Comparison of ENCODE assay signal across 1 cellular context in the genomic region with DNA sequence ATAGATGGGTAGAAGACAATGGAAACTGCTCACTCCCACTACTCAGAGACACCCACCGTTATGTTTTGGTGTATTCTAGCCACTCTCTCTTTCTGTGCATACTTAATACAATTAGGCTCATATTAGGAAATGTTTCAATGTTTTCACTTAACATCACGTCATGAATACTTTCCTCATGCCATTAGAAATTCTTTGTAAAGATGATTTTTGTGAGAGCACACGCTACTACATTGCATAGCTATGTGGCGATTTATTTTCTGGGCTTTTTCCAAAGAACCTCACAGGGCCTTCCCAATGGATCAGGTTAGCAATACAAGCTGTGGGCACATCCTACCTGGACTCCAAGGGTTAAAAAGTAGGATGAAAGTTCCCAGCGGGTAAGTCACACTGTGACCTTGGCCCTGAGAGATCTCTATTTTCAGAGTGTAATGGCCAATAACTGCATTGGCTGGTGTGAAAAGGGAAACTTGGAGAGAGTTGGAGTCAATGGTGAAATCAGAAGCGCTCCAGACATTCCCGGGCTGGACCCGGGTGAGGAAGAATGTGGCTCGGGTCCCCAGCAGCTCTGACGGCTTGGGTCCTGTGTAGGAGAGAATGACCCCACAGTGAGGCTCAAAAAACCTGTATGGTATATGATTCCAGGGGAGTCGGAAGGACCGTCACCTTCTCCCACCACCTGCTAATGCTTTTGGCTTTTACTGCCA.
TF ChIP-seq lines count a peak whose summit lies in the region.

No MANE protein-coding gene starts in this region.

TF ChIP-seq in HepG2, 621 proteins besides CTCF, POLR2A, EP300 and RAD21:
- TF ChIP-seq ZNF652 (CRISPR knock-in tag; IDR thresholded peaks at IDR 0.05; ENCODE audit: borderline replicate concordance, low read depth), result peak; percentile 90
- no peak for TF ChIP-seq ZNF543 (CRISPR knock-in tag; IDR thresholded peaks at IDR 0.05)
- TF ChIP-seq KAT7 (CRISPR knock-in tag; IDR thresholded peaks at IDR 0.05; ENCODE audit: borderline replicate concordance), result no peak
- TF ChIP-seq ZNF282 (IDR thresholded peaks at IDR 0.05; ENCODE audit: partially characterized antibody), result no peak
